In the genomic region with DNA sequence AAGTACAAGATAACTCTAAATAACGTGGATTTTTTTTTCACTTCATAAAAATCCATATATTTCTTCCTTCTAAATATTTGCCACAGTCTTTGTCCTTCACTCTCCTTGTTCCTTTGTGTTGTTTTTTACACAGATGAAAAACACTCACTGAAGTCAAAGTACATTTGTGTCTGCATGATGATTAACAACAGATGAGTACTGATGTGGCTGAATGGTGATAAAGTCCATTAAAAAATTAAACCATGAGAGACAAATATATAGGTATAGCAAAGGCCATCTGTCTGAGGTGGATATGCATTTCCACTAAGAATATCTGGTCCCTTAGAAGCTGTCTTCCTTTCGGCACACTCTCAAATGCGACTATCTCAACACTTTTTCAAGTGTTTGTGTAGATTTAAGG, we compare ENCODE assay signal across 28 cellular contexts.
"Had no signal": no experiment of that assay in that cellular context is flagged by ENCODE, and none has a peak within 500 bp of the region (broad histone marks: within the 10 kb centered on the region; RNA-seq: fewer than 3 reads in every experiment).

No MANE protein-coding gene starts in this region.

- DNase-seq: colonic mucosa; cortex of kidney; dermis blood vessel endothelial cell; dorsolateral prefrontal cortex; effector CD4-positive, alpha-beta T cell; effector CD8-positive, alpha-beta T cell; effector memory CD4-positive, alpha-beta T cell; effector memory CD8-positive, alpha-beta T cell; endodermal cell; erythroblast; esophagus squamous epithelium; foreskin fibroblast; foreskin keratinocyte; foreskin melanocyte; gastrocnemius medialis; glutamatergic neuron; head of caudate nucleus; heart left ventricle; heart right ventricle had no signal

- H3K4me1 ChIP-seq: colonic mucosa, esophagus muscularis mucosa, esophagus squamous epithelium, foreskin keratinocyte, gastrocnemius medialis, gastroesophageal sphincter, heart left ventricle, heart right ventricle had no signal

- H3K4me3 ChIP-seq: colonic mucosa, coronary artery, dorsolateral prefrontal cortex, esophagus muscularis mucosa, esophagus squamous epithelium, gastrocnemius medialis, gastroesophageal sphincter, heart left ventricle, heart right ventricle, hepatocyte had no signal

- H2AFZ ChIP-seq: hepatocyte had no signal

- H3K27me3 ChIP-seq: colonic mucosa, dorsolateral prefrontal cortex, esophagus muscularis mucosa, esophagus squamous epithelium, foreskin keratinocyte, gastrocnemius medialis, gastroesophageal sphincter, heart left ventricle, heart right ventricle, hepatocyte had no signal

- H3K36me3 ChIP-seq: colonic mucosa, esophagus muscularis mucosa, esophagus squamous epithelium, gastrocnemius medialis, gastroesophageal sphincter, heart left ventricle, heart right ventricle had no signal

- H3K27ac ChIP-seq: colonic mucosa, coronary artery, dorsolateral prefrontal cortex, epithelial cell of prostate, esophagus muscularis mucosa, esophagus squamous epithelium, foreskin keratinocyte, gastrocnemius medialis, gastroesophageal sphincter, heart left ventricle, heart right ventricle, hepatocyte had no signal

- ATAC-seq: effector memory CD8-positive, alpha-beta T cell; esophagus mucosa; foreskin keratinocyte; gastrocnemius medialis; gastroesophageal sphincter; heart left ventricle; heart right ventricle had no signal

- H3K9me3 ChIP-seq: colonic mucosa, esophagus muscularis mucosa, esophagus squamous epithelium, gastrocnemius medialis, gastroesophageal sphincter, heart left ventricle had no signal

- H3K4me2 ChIP-seq: hepatocyte had no signal

- FAIRE-seq: endometrium, endothelial cell of umbilical vein, frontal cortex had no signal

- H3K79me2 ChIP-seq: hepatocyte had no signal
